Comparison of ENCODE assay signal across 1 cellular context in genomic region chr16:78200623-78201096, GRCh38.
TF ChIP-seq lines count a peak whose summit lies in the region.

No MANE protein-coding gene starts in this region.

TF ChIP-seq in HepG2, 621 proteins besides CTCF, POLR2A, EP300 and RAD21 (continued from another document and continues in another):
- TF ChIP-seq ATF6 (CRISPR knock-in tag; conservative IDR thresholded peaks at IDR 0.05) (no peak), ZFP36L1 (CRISPR knock-in tag; IDR thresholded peaks at IDR 0.05) (no peak), SMARCC2 (IDR thresholded peaks at IDR 0.05) (no peak), MAZ (IDR thresholded peaks at IDR 0.05; ENCODE audit: borderline replicate concordance, low read depth, low read length) (no peak), MAZ (CRISPR knock-in tag; IDR thresholded peaks at IDR 0.05; ENCODE audit: low read depth) (no peak), ELF1 (CRISPR knock-in tag; IDR thresholded peaks at IDR 0.05) (no peak), ZSCAN12 (CRISPR knock-in tag; IDR thresholded peaks at IDR 0.05) (no peak), HMG20A (CRISPR knock-in tag; IDR thresholded peaks at IDR 0.05; ENCODE audit: borderline replicate concordance) (peak; percentile 84; the same call in 1 of the 2 replicates), DR1 (CRISPR knock-in tag; IDR thresholded peaks at IDR 0.05) (no peak), ZFP37 (CRISPR knock-in tag; IDR thresholded peaks at IDR 0.05; ENCODE audit: borderline replicate concordance) (no peak), AHR (CRISPR knock-in tag; IDR thresholded peaks at IDR 0.05) (no peak), ZNF143 (CRISPR knock-in tag; IDR thresholded peaks at IDR 0.05) (no peak), ZNF510 (CRISPR knock-in tag; IDR thresholded peaks at IDR 0.05; ENCODE audit: low read depth) (no peak), FLYWCH1 (CRISPR knock-in tag; IDR thresholded peaks at IDR 0.05) (no peak), ZNF343 (CRISPR knock-in tag; IDR thresholded peaks at IDR 0.05) (0 out of 2 replicates have a peak, but pooled peaks have one; percentile 42), ARID5B (CRISPR knock-in tag; IDR thresholded peaks at IDR 0.05) (peak; percentile 89), ATM (IDR thresholded peaks at IDR 0.05; ENCODE audit: borderline replicate concordance) (no peak), ZNF691 (CRISPR knock-in tag; IDR thresholded peaks at IDR 0.05; ENCODE audit: borderline replicate concordance, low read depth) (no peak), THAP9 (CRISPR knock-in tag; IDR thresholded peaks at IDR 0.05; ENCODE audit: borderline replicate concordance) (no peak), RNF2 (conservative IDR thresholded peaks at IDR 0.05; ENCODE audit: low read depth) (no peak), PAF1 (CRISPR knock-in tag; IDR thresholded peaks at IDR 0.05) (no peak), ZNF354B (CRISPR knock-in tag; IDR thresholded peaks at IDR 0.05) (no peak), ZNF687 (CRISPR knock-in tag; IDR thresholded peaks at IDR 0.05) (no peak), HOXA3 (CRISPR knock-in tag; IDR thresholded peaks at IDR 0.05) (no peak), SALL1 (CRISPR knock-in tag; IDR thresholded peaks at IDR 0.05) (peak; percentile 94), ZNF737 (CRISPR knock-in tag; IDR thresholded peaks at IDR 0.05; ENCODE audit: borderline replicate concordance) (no peak), GTF2F1 (IDR thresholded peaks at IDR 0.05; ENCODE audit: low read length) (no peak), ZNF782 (CRISPR knock-in tag; IDR thresholded peaks at IDR 0.05; ENCODE audit: borderline replicate concordance) (no peak), THAP7 (CRISPR knock-in tag; IDR thresholded peaks at IDR 0.05) (no peak), ZNF704 (CRISPR knock-in tag; IDR thresholded peaks at IDR 0.05; ENCODE audit: borderline replicate concordance) (no peak), ZNF317 (CRISPR knock-in tag; IDR thresholded peaks at IDR 0.05) (no peak), PITX1 (CRISPR knock-in tag; IDR thresholded peaks at IDR 0.05) (peak; percentile 80), SOX13 (IDR thresholded peaks at IDR 0.05) (no peak), SOX13 (CRISPR knock-in tag; conservative IDR thresholded peaks at IDR 0.05 in 1 of 2, IDR thresholded peaks at IDR 0.05 in 1 of 2) (peak in 1 of 2 experiments; percentile 78; a peak in 2 of 4 replicates), FOXK1 (CRISPR knock-in tag; IDR thresholded peaks at IDR 0.05; ENCODE audit: borderline replicate concordance, low read depth) (no peak), FOXA3 (CRISPR knock-in tag; IDR thresholded peaks at IDR 0.05) (peak; percentile 86), THAP11 (CRISPR knock-in tag; IDR thresholded peaks at IDR 0.05) (0 out of 2 replicates have a peak, but pooled peaks have one; percentile 23), BCL3 (CRISPR knock-in tag; IDR thresholded peaks at IDR 0.05) (no peak), TCF7 (IDR thresholded peaks at IDR 0.05; ENCODE audit: low read depth) (peak; percentile 60), ZNF331 (CRISPR knock-in tag; IDR thresholded peaks at IDR 0.05) (no peak), ZNF552 (CRISPR knock-in tag; IDR thresholded peaks at IDR 0.05; ENCODE audit: borderline replicate concordance) (no peak), ZNF180 (CRISPR knock-in tag; IDR thresholded peaks at IDR 0.05; ENCODE audit: borderline replicate concordance, low read depth) (no peak), RORA (CRISPR knock-in tag; IDR thresholded peaks at IDR 0.05) (no peak), KAT8 (CRISPR knock-in tag; IDR thresholded peaks at IDR 0.05) (no peak), NR2F6 (IDR thresholded peaks at IDR 0.05) (no peak), NR2F6 (CRISPR knock-in tag; IDR thresholded peaks at IDR 0.05) (peak; percentile 35), CHCHD3 (CRISPR knock-in tag; IDR thresholded peaks at IDR 0.05) (no peak), LCORL (IDR thresholded peaks at IDR 0.05) (no peak; the same call in 1 of the 2 replicates), LCORL (CRISPR knock-in tag; IDR thresholded peaks at IDR 0.05) (peak; percentile 88), KLF9 (CRISPR knock-in tag; IDR thresholded peaks at IDR 0.05; ENCODE audit: low read depth) (no peak), NFKB2 (CRISPR knock-in tag; IDR thresholded peaks at IDR 0.05; ENCODE audit: borderline replicate concordance) (no peak), PAWR (CRISPR knock-in tag; IDR thresholded peaks at IDR 0.05; ENCODE audit: borderline replicate concordance) (no peak), HDAC2 (CRISPR knock-in tag; IDR thresholded peaks at IDR 0.05) (peak; percentile 63; the same call in 1 of the 2 replicates), TOPORS (CRISPR knock-in tag; IDR thresholded peaks at IDR 0.05) (no peak; the same call in 1 of the 2 replicates), FOSL1 (CRISPR knock-in tag; IDR thresholded peaks at IDR 0.05; ENCODE audit: borderline replicate concordance) (no peak)
